27 cellular contexts compared by ENCODE assay signal in genomic region chr20:9204979-9205378, GRCh38.
"Had no signal": no experiment of that assay in that cellular context is flagged by ENCODE, and none has a peak within 500 bp of the region (broad histone marks: within the 10 kb centered on the region; RNA-seq: fewer than 3 reads in every experiment).

No MANE protein-coding gene starts in this region.

- H3K9me3 ChIP-seq: left ventricle myocardium inferior, neutrophil, right atrium auricular region, right lobe of liver, suprapubic skin, thoracic aorta, tibial artery, upper lobe of right lung had no signal

- H3K27me3 ChIP-seq: neural progenitor cell, neutrophil, right atrium auricular region, right lobe of liver, suprapubic skin, tibial artery, upper lobe of right lung had no signal

- H3K27ac ChIP-seq: left ventricle myocardium inferior, neural progenitor cell, neutrophil, parathyroid adenoma, right atrium auricular region, right lobe of liver, skin epidermis, suprapubic skin, thoracic aorta, tibial artery, upper lobe of right lung had no signal

- H3K4me2 ChIP-seq: neural progenitor cell had no signal

- FAIRE-seq: urothelium cell line had no signal

- H3K4me3 ChIP-seq: left ventricle myocardium inferior, lung, neural progenitor cell, right atrium auricular region, right lobe of liver, skin epidermis, suprapubic skin, thoracic aorta, tibial artery, upper lobe of right lung had no signal

- H3K4me1 ChIP-seq: neural progenitor cell, parathyroid adenoma, right lobe of liver, suprapubic skin had no signal

- H3K9ac ChIP-seq: neural progenitor cell, parathyroid adenoma had no signal

- H3K36me3 ChIP-seq: left ventricle myocardium inferior, neural progenitor cell, neutrophil, right atrium auricular region, right lobe of liver, suprapubic skin, thoracic aorta, tibial artery, upper lobe of right lung had no signal

- H3K79me2 ChIP-seq: parathyroid adenoma had no signal

- ATAC-seq: natural killer cell; right lobe of liver; stimulated activated naive B cell treated with anti-CD40 and anti-IgM and Interleukin-4, amounts not matched to agents 10 μg/mL and 1 μg/mL and 100 μg/mL, for 72 hours; stimulated activated naive CD8-positive, alpha-beta T cell treated with anti-CD3 and anti-CD28 coated beads, Interleukin-15, Interleukin-2, amounts not matched to agents 100 U/mL and 50 U/mL, for 24 hours; upper lobe of right lung had no signal

- DNase-seq: hypothalamus; islet precursor cell; left ventricle myocardium inferior; mesendoderm; naive B cell; natural killer cell; nephron progenitor cell; occipital lobe; right lobe of liver; stimulated activated CD4-positive, alpha-beta T cell treated with anti-CD3 and anti-CD28 coated beads, Interleukin-12 subunit alpha, Interleukin-12 subunit beta, amount 100 ng/mL, for 4 hours; stimulated activated CD4-positive, alpha-beta T cell treated with anti-CD3 and anti-CD28 coated beads, Interleukin-15, amount 100 ng/mL, for 24 hours; stimulated activated CD4-positive, alpha-beta T cell treated with anti-CD3 and anti-CD28 coated beads, Interleukin-2, amount 100 ng/mL, for 24 hours; stimulated activated CD4-positive, alpha-beta T cell treated with anti-CD3 and anti-CD28 coated beads, Interleukin-4, amount 100 ng/mL, for 1 hour; stimulated activated naive B cell treated with anti-CD40 and anti-IgM and Interleukin-4, amounts not matched to agents 10 μg/mL and 1 μg/mL and 100 μg/mL, for 72 hours; stimulated activated naive CD8-positive, alpha-beta T cell treated with anti-CD3 and anti-CD28 coated beads, Interleukin-15, Interleukin-2, amounts not matched to agents 100 U/mL and 50 U/mL, for 24 hours; tibial artery; trophoblast cell; upper lobe of right lung had no signal

- H2AFZ ChIP-seq: neural progenitor cell, parathyroid adenoma had no signal
